ENCODE assay signal across 10 cellular contexts in genomic region chr20:8144282-8145245, GRCh38. TPM values are rescaled to one million over a fixed set of nuclear protein-coding genes. Genes with fewer than 3 reads are reported as not detected.
DNase-seq lines count a peak whose midpoint lies in the region; ATAC-seq lines count a peak whose summit lies in the region.
"Had no signal": no experiment of that assay in that cellular context is flagged by ENCODE, and none has a peak within 500 bp of the region (broad histone marks: within the 10 kb centered on the region; RNA-seq: fewer than 3 reads in every experiment).

No MANE protein-coding gene starts in this region.

- no peak for ATAC-seq in HG03135 (IDR thresholded peaks at IDR 0.05; ENCODE audit: unreplicated experiment)

- DNase-seq in AG08396 (ENCODE audit: low spot score) (peak; percentile 71), H4 (ENCODE audit: low spot score) (peak; percentile 8), UCSD-AML1 (lab: John Stamatoyannopoulos, UW; ENCODE audit: unreplicated experiment) (peak; percentile 50), glomerular visceral epithelial cell (ENCODE audit: extremely low spot score) (peak; percentile 72), cortex of kidney (lab: John Stamatoyannopoulos, UW) (no peak), NCI-H2171 treated with DMSO at 0.1 percent for 48 hours (lab: John Stamatoyannopoulos, UW) (no peak)
- DNase-seq in activated CD4-positive, alpha-beta T cell treated with anti-CD3 and anti-CD28 coated beads, Interleukin-2, amount 50 U/mL, for 4 hours = no peak
- DNase-seq: NCI-H774; stimulated activated CD4-positive, alpha-beta T cell treated with anti-CD3 and anti-CD28 coated beads, Interleukin-2, amount 100 ng/mL, for 48 hours had no signal

RNA-seq across cellular contexts. Expression of gene PLCB1, which starts 12.5 kb away (rescaled TPM):
- 9.0 and 10.6 TPM in 2 replicates for total RNA-seq in H4 (2014; rRNA removed; shearing (Covaris generic))

Comparison
In these comparisons a context has a peak if more than half of its experiments do, and no peak if none do; other contexts are left out.
1. DNase-seq: peak in AG08396 (single experiment), H4 (single experiment), UCSD-AML1 (single experiment) and glomerular visceral epithelial cell (single experiment); none in activated CD4-positive, alpha-beta T cell treated with anti-CD3 and anti-CD28 coated beads, Interleukin-2, amount 50 U/mL, for 4 hours (0 of 2), cortex of kidney (single experiment) and NCI-H2171 treated with DMSO at 0.1 percent for 48 hours (single experiment).